In genomic region chr2:15940661-15941482, GRCh38 we compare ENCODE assay signal across 8 cellular contexts. TPM values are rescaled to one million over a fixed set of nuclear protein-coding genes. Genes with fewer than 3 reads are reported as not detected.
DNase-seq lines count a peak whose midpoint lies in the region; ATAC-seq and TF ChIP-seq lines count a peak whose summit lies in the region.

No MANE protein-coding gene starts in this region.

- H3K36me3 ChIP-seq in HUES6 (ENCODE audit: control insufficient read depth, insufficient read depth, low read length), result peaks cover 37% of the 10 kb centered on the region
- H3K36me3 ChIP-seq in upper lobe of right lung, result no peaks in the 10 kb centered on the region

- H3K27me3 ChIP-seq in HUES6 (ENCODE audit: control insufficient read depth, insufficient read depth, low read length) (no peaks in the 10 kb centered on the region), upper lobe of right lung (peaks cover 49% of the 10 kb centered on the region)

- TF ChIP-seq CTCF in coronary artery (IDR thresholded peaks at IDR 0.05), result no peak
- TF ChIP-seq CTCF in upper lobe of right lung (IDR thresholded peaks at IDR 0.05), result no peak

- peak overlapping the region; percentile 91 for H3K9ac ChIP-seq in HUES6 (ENCODE audit: low read length)

- peaks cover 33% of the 10 kb centered on the region for H3K4me1 ChIP-seq in HUES6 (ENCODE audit: control insufficient read depth, insufficient read depth, low read length)
- peaks cover 40% of the 10 kb centered on the region for H3K4me1 ChIP-seq in upper lobe of right lung

- ATAC-seq in upper lobe of right lung, result peak; percentile 28
- ATAC-seq in HG03025 (IDR thresholded peaks at IDR 0.05; ENCODE audit: low FRiP score, unreplicated experiment), result no peak
- ATAC-seq in HG02798 (IDR thresholded peaks at IDR 0.05; ENCODE audit: poor library complexity, unreplicated experiment), result no peak
- no peak for ATAC-seq in HG03439 (IDR thresholded peaks at IDR 0.05; ENCODE audit: unreplicated experiment)

- DNase-seq in AG08396 (ENCODE audit: low spot score) (peak; percentile 22), coronary artery (ENCODE audit: low spot score) (no peak), mesenteric fat pad (ENCODE audit: low spot score) (peak; percentile 74), upper lobe of right lung (no peak)

- H3K9me3 ChIP-seq in HUES6 (ENCODE audit: control insufficient read depth, insufficient read depth, low read depth, low read length) (no peaks in the 10 kb centered on the region), upper lobe of right lung (no peaks in the 10 kb centered on the region)

- H3K27ac ChIP-seq in HUES6 (ENCODE audit: low read depth, low read length) (peak overlapping the region; percentile 92; the same call in 1 of the 2 replicates), coronary artery (no peak overlapping the region), upper lobe of right lung (no peak overlapping the region)

- peak overlapping the region; percentile 93 for H3K4me3 ChIP-seq in HUES6 (ENCODE audit: low read depth, low read length)
- peak overlapping the region; percentile 75 for H3K4me3 ChIP-seq in coronary artery
- H3K4me3 ChIP-seq in upper lobe of right lung, result peak overlapping the region; percentile 52

- intact Hi-C loops in upper lobe of right lung (cut with DNase I), result loop anchor here (5.0 kb wide), 1 partner anchor 304 kb away; no protein-coding TSS in a partner anchor

RNA-seq across cellular contexts. Expression of gene MYCN, which starts 0.5 kb away (rescaled TPM):
- 0.29 TPM for total RNA-seq in mesenteric fat pad
- total RNA-seq in upper lobe of right lung, result 0.49 TPM

Comparison
In these comparisons a context has a peak if more than half of its experiments do, and no peak if none do; other contexts are left out.
1. DNase-seq: peak in AG08396 (single experiment) and mesenteric fat pad (single experiment); none in coronary artery (single experiment) and upper lobe of right lung (single experiment).
2. Peak in every context shown above with its lines, with median percentiles within 50 percentile points of each other: H3K4me3 ChIP-seq.